In genomic region chr20:50844430-50845100, GRCh38 we compare ENCODE assay signal across 8 cellular contexts. TPM values are rescaled to one million over a fixed set of nuclear protein-coding genes. Genes with fewer than 3 reads are reported as not detected.
DNase-seq lines count a peak whose midpoint lies in the region; ATAC-seq, FAIRE-seq and TF ChIP-seq lines count a peak whose summit lies in the region.

No MANE protein-coding gene starts in this region.

- peak overlapping the region; percentile 96 for H3K27ac ChIP-seq in GM12878 (ENCODE audit: control insufficient read depth, insufficient read depth)
- no peak overlapping the region for H3K27ac ChIP-seq in psoas muscle

- H3K9me3 ChIP-seq in GM12878 (replicated peaks; ENCODE audit: control insufficient read depth, insufficient read depth, low read length) (no peaks in the 10 kb centered on the region), psoas muscle (no peaks in the 10 kb centered on the region)

- POLR2A ChIA-PET in GM12878 (lab: Charles Lee) = interaction anchor here (1.0 to 1.1 kb wide), 3 partner anchors 23 to 87 kb away, joined by 3 to 5 read pairs (median 4); partner anchors contain the start of gene ADNP

- peak; percentile 98 for ATAC-seq in GM18502 (IDR thresholded peaks at IDR 0.05; ENCODE audit: poor library complexity, unreplicated experiment)
- peak; percentile 91 for ATAC-seq in GM21723 (IDR thresholded peaks at IDR 0.05; ENCODE audit: unreplicated experiment)
- peak; percentile 96 for ATAC-seq in GM12878
- ATAC-seq in psoas muscle = no peak

- TF ChIP-seq CTCF in GM12878 (IDR thresholded peaks at IDR 0.05 in 2 of 3, conservative IDR thresholded peaks at IDR 0.05 in 1 of 3; ENCODE audit: control insufficient read depth in 2 of 3, extremely low read depth in 1 of 3, insufficient read depth in 1 of 3, low read depth in 3 of 3, low read length in 3 of 3) (peak in 1 of 3 experiments; percentile 6; a peak in 1 of 6 replicates), psoas muscle (IDR thresholded peaks at IDR 0.05) (no peak)

- peak; percentile 64 for FAIRE-seq in GM12878 (lab: Jason Lieb, UNC)

- intact Hi-C loops in GM12878 (cut with micrococcal nuclease; ENCODE audit: unreplicated experiment) (loop anchor here (1.0 to 2.0 kb wide), 2 partner anchors 26 to 50 kb away; partner anchors contain the start of gene BCAS4), psoas muscle (cut with DNase I) (no loop called here)

- no peak overlapping the region for H2AFZ ChIP-seq in GM12878 (ENCODE audit: control insufficient read depth, low read depth, low read length)

- SMC1A ChIA-PET in GM12878 (lab: Charles Lee; ENCODE audit: uncharacterized antibody, unreplicated experiment) = interaction anchor here (0.6 to 3.3 kb wide), 8 partner anchors 9 to 251 kb away, joined by 3 to 12 read pairs (median 4); partner anchors contain the start of gene BCAS4

- peak; percentile 33 for TF ChIP-seq RAD21 in GM12878 (IDR thresholded peaks at IDR 0.05; ENCODE audit: insufficient read depth, low read depth, low read length)

- H3K4me1 ChIP-seq in GM12878 (ENCODE audit: control insufficient read depth, insufficient read depth, low read length) = peaks cover 50% of the 10 kb centered on the region
- peaks cover 4% of the 10 kb centered on the region for H3K4me1 ChIP-seq in psoas muscle

- RAD21 ChIA-PET in GM12878 (lab: Charles Lee; ENCODE audit: unreplicated experiment) = interaction anchor here (0.7 to 2.2 kb wide), 7 partner anchors 22 to 84 kb away, joined by 3 to 11 read pairs (median 6); partner anchors contain the start of gene BCAS4

- H3K27me3 ChIP-seq in GM12878 (replicated peaks in 1 of 2; ENCODE audit: control insufficient read depth in 2 of 2, insufficient read depth in 2 of 2, low read length in 1 of 2) = no peaks in the 10 kb centered on the region
- no peaks in the 10 kb centered on the region for H3K27me3 ChIP-seq in psoas muscle (ENCODE audit: insufficient read depth in 3 of 3, low read length in 2 of 3)

- peak; percentile 76 to 83; a peak in 3 of 4 replicates for TF ChIP-seq EP300 in GM12878 (IDR thresholded peaks at IDR 0.05; ENCODE audit: borderline replicate concordance in 1 of 2, control insufficient read depth in 1 of 2, low read depth in 2 of 2, low read length in 2 of 2)

- CTCF ChIA-PET in GM12878 (lab: Yijun Ruan, JAX) = interaction anchor here (0.9 to 3.2 kb wide), 7 partner anchors 13 to 143 kb away, joined by 3 to 12 read pairs (median 5); partner anchors contain the start of gene BCAS4

- peaks cover 4% of the 10 kb centered on the region for H3K79me2 ChIP-seq in GM12878 (ENCODE audit: control insufficient read depth, insufficient read depth, low read length)

- peak overlapping the region; percentile 48 for H3K4me2 ChIP-seq in GM12878 (ENCODE audit: control insufficient read depth, insufficient read depth)

- peak overlapping the region; percentile 63 for H3K9ac ChIP-seq in GM12878 (ENCODE audit: control insufficient read depth, insufficient read depth, low read length)

- H4K20me1 ChIP-seq in GM12878 (ENCODE audit: control insufficient read depth, insufficient read depth) = no peaks in the 10 kb centered on the region

- H3K4me3 ChIP-seq in GM12878 (no peak overlapping the region; the same call in 1 of the 2 replicates), psoas muscle (no peak overlapping the region)

- peak; percentile 73 for TF ChIP-seq POLR2A in GM12878 (IDR thresholded peaks at IDR 0.05; ENCODE audit: low read depth, low read length)

- 0% methylated on average over 9 of the region's 9 CpGs for WGBS in GM12878 (ENCODE audit: insufficient coverage, insufficient replicate concordance, low lambda C conversion rate, missing lambda C conversion rate)
- 92 to 96% (median 95%) methylated on average over 9 of the region's 9 CpGs for WGBS in psoas muscle, 3 donors

- DNase-seq in KBM-7 (peak; percentile 4), GM12878 (ENCODE audit: low read depth, low spot score) (peak; percentile 83), psoas muscle (no peak), NCI-H774 (lab: John Stamatoyannopoulos, UW) (no peak)
- DNase-seq in stimulated activated CD4-positive, alpha-beta T cell treated with anti-CD3 and anti-CD28 coated beads, Interleukin-4, amount 100 ng/mL, for 24 hours = peak; percentile 31
- no peak for DNase-seq in effector CD4-positive, alpha-beta T cell

- BruUV-seq in GM12878 (replicated peaks; lab: Mats Ljungman, UMichigan) = no TSS peak

- in situ Hi-C loops in KBM-7 (cut with MboI; ENCODE audit: low pct_unique_long_range_greater_than_20kb, low sequenced_read_pairs) = no loop called here
- in situ Hi-C loops in GM12878 (cut with MboI) = no loop called here

- H3K36me3 ChIP-seq in GM12878 (ENCODE audit: control insufficient read depth in 2 of 2, insufficient read depth in 2 of 2, low read length in 1 of 2) (peaks cover 7 to 13% of the 10 kb centered on the region in 2 experiments), psoas muscle (ENCODE audit: insufficient read depth in 1 of 2, low read depth in 1 of 2) (no peaks in the 10 kb centered on the region)

TF ChIP-seq in GM12878, 131 proteins besides CTCF, POLR2A, EP300 and RAD21 (continues in another document):
- TF ChIP-seq, protein P1, sequence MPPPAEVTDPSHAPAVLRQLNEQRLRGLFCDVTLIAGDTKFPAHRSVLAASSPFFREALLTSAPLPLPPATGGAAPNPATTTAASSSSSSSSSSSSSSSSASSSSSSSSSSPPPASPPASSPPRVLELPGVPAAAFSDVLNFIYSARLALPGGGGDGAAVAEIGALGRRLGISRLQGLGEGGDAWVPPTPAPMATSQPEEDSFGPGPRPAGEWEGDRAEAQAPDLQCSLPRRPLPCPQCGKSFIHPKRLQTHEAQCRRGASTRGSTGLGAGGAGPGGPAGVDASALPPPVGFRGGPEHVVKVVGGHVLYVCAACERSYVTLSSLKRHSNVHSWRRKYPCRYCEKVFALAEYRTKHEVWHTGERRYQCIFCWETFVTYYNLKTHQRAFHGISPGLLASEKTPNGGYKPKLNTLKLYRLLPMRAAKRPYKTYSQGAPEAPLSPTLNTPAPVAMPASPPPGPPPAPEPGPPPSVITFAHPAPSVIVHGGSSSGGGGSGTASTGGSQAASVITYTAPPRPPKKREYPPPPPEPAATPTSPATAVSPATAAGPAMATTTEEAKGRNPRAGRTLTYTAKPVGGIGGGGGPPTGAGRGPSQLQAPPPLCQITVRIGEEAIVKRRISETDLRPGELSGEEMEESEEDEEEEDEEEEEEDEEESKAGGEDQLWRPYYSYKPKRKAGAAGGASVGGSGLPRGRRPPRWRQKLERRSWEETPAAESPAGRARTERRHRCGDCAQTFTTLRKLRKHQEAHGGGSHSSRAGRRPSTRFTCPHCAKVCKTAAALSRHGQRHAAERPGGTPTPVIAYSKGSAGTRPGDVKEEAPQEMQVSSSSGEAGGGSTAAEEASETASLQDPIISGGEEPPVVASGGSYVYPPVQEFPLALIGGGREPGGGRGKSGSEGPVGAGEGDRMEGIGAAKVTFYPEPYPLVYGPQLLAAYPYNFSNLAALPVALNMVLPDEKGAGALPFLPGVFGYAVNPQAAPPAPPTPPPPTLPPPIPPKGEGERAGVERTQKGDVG (CRISPR knock-in tag; IDR thresholded peaks at IDR 0.05) = no peak
- TF ChIP-seq PAX5 (IDR thresholded peaks at IDR 0.05; ENCODE audit: borderline replicate concordance, low read depth, low read length) (peak; percentile 90), DPF2 (IDR thresholded peaks at IDR 0.05) (peak; percentile 97), CBFB (IDR thresholded peaks at IDR 0.05; ENCODE audit: low read depth) (peak; percentile 83; the same call in 1 of the 2 replicates), PKNOX1 (IDR thresholded peaks at IDR 0.05) (0 out of 2 replicates have a peak, but pooled peaks have one; percentile 6), CBX3 (IDR thresholded peaks at IDR 0.05; ENCODE audit: borderline replicate concordance, low read depth) (no peak), ZNF24 (IDR thresholded peaks at IDR 0.05) (no peak), YY1 (IDR thresholded peaks at IDR 0.05; ENCODE audit: low read depth, low read length) (peak; percentile 6; the same call in 1 of the 2 replicates), ZZZ3 (IDR thresholded peaks at IDR 0.05; ENCODE audit: control insufficient read depth, insufficient read length, low read depth) (no peak)
- TF ChIP-seq, protein P2, sequence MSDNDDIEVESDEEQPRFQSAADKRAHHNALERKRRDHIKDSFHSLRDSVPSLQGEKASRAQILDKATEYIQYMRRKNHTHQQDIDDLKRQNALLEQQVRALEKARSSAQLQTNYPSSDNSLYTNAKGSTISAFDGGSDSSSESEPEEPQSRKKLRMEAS (IDR thresholded peaks at IDR 0.05; ENCODE audit: low read depth, low read length) = no peak; the same call in 1 of the 2 replicates

RNA-seq across cellular contexts. Expression of gene BCAS4, which starts 49.7 kb away (rescaled TPM):
- 33.2 and 41.2 TPM in 2 replicates for total RNA-seq in GM12878 (2013; cell fraction: nucleolus; rRNA removed)
- 196 and 212 TPM in 2 replicates for total RNA-seq in GM12878 (2014; rRNA removed)
- 30.7 and 40.4 TPM in 2 replicates for total RNA-seq in GM12878 (2014; rRNA removed; fragmentation: Illumina TruSeq; extraction: Trizol)
- total RNA-seq in GM12878 (2021) = 84.3 and 90.1 TPM in 2 replicates
- 197 TPM for polyA plus RNA-seq in GM12878 (2011; ENCODE audit: low read depth)
- 21.8 and 31.5 TPM in 2 replicates for polyA plus RNA-seq in GM12878 (2011; rRNA removed)
- 28.9 and 69.9 TPM in 2 replicates for polyA plus RNA-seq in GM12878 (2011; cell fraction: cytosol; rRNA removed)
- polyA plus RNA-seq in GM12878 (2011; cell fraction: nucleus; rRNA removed) = 43.0 and 45.6 TPM in 2 replicates
- 87.8 and 101 TPM in 2 replicates for polyA plus RNA-seq in GM12878 (2012)
- polyA plus RNA-seq in GM12878 (2014; fragmentation: Illumina TruSeq; extraction: Trizol) = 19.5 and 30.1 TPM in 2 replicates
- polyA plus RNA-seq in GM12878 (2014; fragmentation: Nextera tagmentation; extraction: Ambion mirVana) = 10 to 100 TPM; 14.8 to 34.2 TPM
- polyA plus RNA-seq in GM12878 (2014; rRNA removed) = 214 and 266 TPM in 2 replicates
- polyA plus RNA-seq in GM12878 (2016; fragmentation: Nextera tagmentation; extraction: Ambion mirVana) = 100 to 1,000 TPM; 127 to 132 TPM
- polyA minus RNA-seq in GM12878 (2011; rRNA and poly(A)+ RNA removed) = 13.5 and 16.0 TPM in 2 replicates
- polyA minus RNA-seq in GM12878 (2011; cell fraction: cytosol; rRNA and poly(A)+ RNA removed) = 5.9 and 7.5 TPM in 2 replicates
- polyA minus RNA-seq in GM12878 (2011; cell fraction: nucleus; rRNA and poly(A)+ RNA removed) = 13.7 and 22.7 TPM in 2 replicates
- total RNA-seq in psoas muscle = 1 to 10 TPM in 2 of 4 donors, under 1 TPM in 2; 0.24 to 1.9 (median 1.1) TPM
- polyA plus RNA-seq in psoas muscle = under 1 TPM; 0.28 to 0.38 (median 0.31) TPM

Comparison
In these comparisons a context has a peak if more than half of its experiments do, and no peak if none do; other contexts are left out.
1. ATAC-seq: peak in GM18502 (single experiment), GM21723 (single experiment) and GM12878 (single experiment); none in psoas muscle (0 of 4).
2. DNase-seq: peak in KBM-7 (single experiment), GM12878 (single experiment) and stimulated activated CD4-positive, alpha-beta T cell treated with anti-CD3 and anti-CD28 coated beads, Interleukin-4, amount 100 ng/mL, for 24 hours (single experiment); none in effector CD4-positive, alpha-beta T cell (single experiment), psoas muscle (0 of 2) and NCI-H774 (single experiment).
3. RNA of gene BCAS4, which starts 49.7 kb away (total RNA-seq): 30.7 to 212 TPM in GM12878; 0.24 to 1.9 TPM in psoas muscle; every median in the first group is over 10 times any median in the second.